21 cellular contexts compared by ENCODE assay signal in genomic region chr5:181044662-181045305, GRCh38. TPM values are rescaled to one million over a fixed set of nuclear protein-coding genes. Genes with fewer than 3 reads are reported as not detected.
DNase-seq lines count a peak whose midpoint lies in the region; ATAC-seq, FAIRE-seq and TF ChIP-seq lines count a peak whose summit lies in the region.
"Had no signal": no experiment of that assay in that cellular context is flagged by ENCODE, and none has a peak within 500 bp of the region (broad histone marks: within the 10 kb centered on the region; RNA-seq: fewer than 3 reads in every experiment).

No MANE protein-coding gene starts in this region.

- no peak for FAIRE-seq in urothelium cell line (lab: Jason Lieb, UNC)
- FAIRE-seq: endometrium, HTR-8/SVneo had no signal

- no peak for DNase-seq in activated naive CD8-positive, alpha-beta T cell treated with anti-CD3 and anti-CD28 coated beads for 36 hours
- DNase-seq in activated naive CD8-positive, alpha-beta T cell treated with anti-CD3 and anti-CD28 coated beads, Interleukin-2, amount 50 U/mL, for 24 hours = no peak
- DNase-seq in endodermal cell (peak; percentile 29), mesenteric fat pad (ENCODE audit: low spot score) (peak; percentile 78), urothelium cell line (ENCODE audit: low spot score) (peak; percentile 52), NCI-H187 treated with DMSO at 0.1 percent for 48 hours (lab: John Stamatoyannopoulos, UW) (no peak)
- DNase-seq in effector CD4-positive, alpha-beta T cell = no peak
- DNase-seq in stimulated activated CD4-positive, alpha-beta T cell treated with anti-CD3 and anti-CD28 coated beads, Interleukin-2, amount 100 ng/mL, for 24 hours = no peak
- DNase-seq: activated CD4-positive, alpha-beta T cell treated with anti-CD3 and anti-CD28 coated beads for 4 hours; activated naive CD8-positive, alpha-beta T cell treated with anti-CD3 and anti-CD28 coated beads, Interleukin-2, amount 10 ng/mL, durations not matched to agents 7 days and 5 days; activated T-cell treated with anti-CD3 and anti-CD28 coated beads, Interleukin-2, amount 50 U/mL, for 1 hour; COR-L47; immature natural killer cell; mucosa of descending colon; NCI-H2107; NCI-H774; occipital lobe; T-helper 17 cell had no signal

- 65 to 85% methylated on average over 9 to 11 of the region's 11 CpGs for WGBS in endodermal cell (ENCODE audit: insufficient coverage in 1 of 2, insufficient read length in 1 of 2), 2 experiments

- H3K9me3 Mint-ChIP-seq in activated naive CD8-positive, alpha-beta T cell treated with anti-CD3 and anti-CD28 coated beads for 36 hours = no peaks in the 10 kb centered on the region
- H3K9me3 Mint-ChIP-seq in activated naive CD8-positive, alpha-beta T cell treated with anti-CD3 and anti-CD28 coated beads, Interleukin-2, amount 50 U/mL, for 24 hours = no peaks in the 10 kb centered on the region
- no peaks in the 10 kb centered on the region for H3K9me3 Mint-ChIP-seq in endodermal cell
- H3K9me3 Mint-ChIP-seq: activated naive CD8-positive, alpha-beta T cell treated with anti-CD3 and anti-CD28 coated beads, Interleukin-2, amount 10 ng/mL, durations not matched to agents 7 days and 5 days; central memory CD8-positive, alpha-beta T cell; immature natural killer cell had no signal

- H3K27ac Mint-ChIP-seq in activated naive CD8-positive, alpha-beta T cell treated with anti-CD3 and anti-CD28 coated beads for 36 hours = peak overlapping the region; percentile 35
- H3K27ac Mint-ChIP-seq in activated naive CD8-positive, alpha-beta T cell treated with anti-CD3 and anti-CD28 coated beads, Interleukin-2, amount 50 U/mL, for 24 hours = no peak overlapping the region
- no peak overlapping the region for H3K27ac Mint-ChIP-seq in endodermal cell
- H3K27ac Mint-ChIP-seq: activated naive CD8-positive, alpha-beta T cell treated with anti-CD3 and anti-CD28 coated beads, Interleukin-2, amount 10 ng/mL, durations not matched to agents 7 days and 5 days; immature natural killer cell; T-helper 17 cell had no signal

- no peaks in the 10 kb centered on the region for H3K27me3 ChIP-seq in endodermal cell (ENCODE audit: control insufficient read depth, insufficient read depth, low read length, poor library complexity, severe bottlenecking)

- no peak overlapping the region for H3K9ac ChIP-seq in endodermal cell (ENCODE audit: extremely low read depth, low read length, poor library complexity, severe bottlenecking)

- H3K36me3 ChIP-seq in endodermal cell (ENCODE audit: control insufficient read depth, insufficient read depth, low read length) = no peaks in the 10 kb centered on the region

- H3K36me3 Mint-ChIP-seq in activated naive CD8-positive, alpha-beta T cell treated with anti-CD3 and anti-CD28 coated beads for 36 hours = no peaks in the 10 kb centered on the region
- H3K36me3 Mint-ChIP-seq in activated naive CD8-positive, alpha-beta T cell treated with anti-CD3 and anti-CD28 coated beads, Interleukin-2, amount 50 U/mL, for 24 hours (ENCODE audit: low read depth) = no peaks in the 10 kb centered on the region
- H3K36me3 Mint-ChIP-seq in endodermal cell (ENCODE audit: low read depth) = no peaks in the 10 kb centered on the region
- H3K36me3 Mint-ChIP-seq: activated naive CD8-positive, alpha-beta T cell treated with anti-CD3 and anti-CD28 coated beads, Interleukin-2, amount 10 ng/mL, durations not matched to agents 7 days and 5 days; immature natural killer cell had no signal

- no peaks in the 10 kb centered on the region for H3K4me1 Mint-ChIP-seq in activated naive CD8-positive, alpha-beta T cell treated with anti-CD3 and anti-CD28 coated beads for 36 hours
- H3K4me1 Mint-ChIP-seq in activated naive CD8-positive, alpha-beta T cell treated with anti-CD3 and anti-CD28 coated beads, Interleukin-2, amount 50 U/mL, for 24 hours = no peaks in the 10 kb centered on the region
- no peaks in the 10 kb centered on the region for H3K4me1 Mint-ChIP-seq in endodermal cell
- H3K4me1 Mint-ChIP-seq: activated naive CD8-positive, alpha-beta T cell treated with anti-CD3 and anti-CD28 coated beads, Interleukin-2, amount 10 ng/mL, durations not matched to agents 7 days and 5 days; central memory CD8-positive, alpha-beta T cell; immature natural killer cell had no signal

- ATAC-seq in activated naive CD8-positive, alpha-beta T cell treated with anti-CD3 and anti-CD28 coated beads, Interleukin-2, amount 50 U/mL, for 24 hours = no peak
- ATAC-seq: mucosa of descending colon, T-helper 17 cell had no signal

- H3K27ac ChIP-seq in endodermal cell (ENCODE audit: low read depth, low read length) = no peak overlapping the region

- H3K9me3 ChIP-seq in endodermal cell (ENCODE audit: control insufficient read depth, low read length) = peaks cover 18% of the 10 kb centered on the region
- H3K9me3 ChIP-seq: mucosa of descending colon had no signal

- H3K4me3 Mint-ChIP-seq in activated naive CD8-positive, alpha-beta T cell treated with anti-CD3 and anti-CD28 coated beads for 36 hours = no peak overlapping the region
- no peak overlapping the region for H3K4me3 Mint-ChIP-seq in activated naive CD8-positive, alpha-beta T cell treated with anti-CD3 and anti-CD28 coated beads, Interleukin-2, amount 50 U/mL, for 24 hours
- no peak overlapping the region for H3K4me3 Mint-ChIP-seq in endodermal cell
- H3K4me3 Mint-ChIP-seq: activated naive CD8-positive, alpha-beta T cell treated with anti-CD3 and anti-CD28 coated beads, Interleukin-2, amount 10 ng/mL, durations not matched to agents 7 days and 5 days; central memory CD8-positive, alpha-beta T cell; immature natural killer cell; T-helper 17 cell had no signal

- TF ChIP-seq CTCF in endodermal cell (conservative IDR thresholded peaks at IDR 0.05) = no peak

- peaks cover 49% of the 10 kb centered on the region for H3K27me3 Mint-ChIP-seq in activated naive CD8-positive, alpha-beta T cell treated with anti-CD3 and anti-CD28 coated beads for 36 hours
- peaks cover 35% of the 10 kb centered on the region for H3K27me3 Mint-ChIP-seq in activated naive CD8-positive, alpha-beta T cell treated with anti-CD3 and anti-CD28 coated beads, Interleukin-2, amount 50 U/mL, for 24 hours
- peaks cover 37% of the 10 kb centered on the region for H3K27me3 Mint-ChIP-seq in endodermal cell (ENCODE audit: insufficient read depth)

- H3K4me1 ChIP-seq in endodermal cell (ENCODE audit: control insufficient read depth, insufficient read depth, low read length) = no peaks in the 10 kb centered on the region

- no peak overlapping the region for H3K4me3 ChIP-seq in endodermal cell (ENCODE audit: low read length)
- H3K4me3 ChIP-seq: mucosa of descending colon had no signal

RNA-seq across cellular contexts. Expression of gene BTNL9, which starts 4.7 kb away (rescaled TPM):
- total RNA-seq in activated naive CD8-positive, alpha-beta T cell treated with anti-CD3 and anti-CD28 coated beads for 36 hours = under 1 TPM in 1 of 2 experiments, not detected in 1; 0.12 TPM
- total RNA-seq in endodermal cell = not detected
- 0.18 TPM for polyA plus RNA-seq in endodermal cell (2013, experiment 1 of 2)
- not detected for polyA plus RNA-seq in endodermal cell (2013, experiment 2 of 2)
- total RNA-seq in mesenteric fat pad = 407 TPM
- total RNA-seq: activated naive CD8-positive, alpha-beta T cell treated with anti-CD3 and anti-CD28 coated beads, Interleukin-2, amount 10 ng/mL, durations not matched to agents 7 days and 5 days had no signal
- polyA plus RNA-seq: immature natural killer cell had no signal

RNA-seq across cellular contexts. Expression of gene BTNL3, which starts 56.1 kb away (rescaled TPM):
- not detected for total RNA-seq in activated naive CD8-positive, alpha-beta T cell treated with anti-CD3 and anti-CD28 coated beads for 36 hours
- total RNA-seq in endodermal cell (not detected), mesenteric fat pad (0.29 TPM)
- not detected for polyA plus RNA-seq in endodermal cell (2013, experiment 1 of 2)
- not detected for polyA plus RNA-seq in endodermal cell (2013, experiment 2 of 2)
- total RNA-seq: activated naive CD8-positive, alpha-beta T cell treated with anti-CD3 and anti-CD28 coated beads, Interleukin-2, amount 10 ng/mL, durations not matched to agents 7 days and 5 days; occipital lobe; T-helper 17 cell had no signal
- polyA plus RNA-seq: immature natural killer cell had no signal

Comparison
In these comparisons a context has a peak if more than half of its experiments do, and no peak if none do; other contexts are left out.
1. DNase-seq: peak in endodermal cell (single experiment), mesenteric fat pad (single experiment) and urothelium cell line (single experiment); none in activated naive CD8-positive, alpha-beta T cell treated with anti-CD3 and anti-CD28 coated beads for 36 hours (single experiment), activated naive CD8-positive, alpha-beta T cell treated with anti-CD3 and anti-CD28 coated beads, Interleukin-2, amount 50 U/mL, for 24 hours (single experiment), NCI-H187 treated with DMSO at 0.1 percent for 48 hours (single experiment), effector CD4-positive, alpha-beta T cell (single experiment) and stimulated activated CD4-positive, alpha-beta T cell treated with anti-CD3 and anti-CD28 coated beads, Interleukin-2, amount 100 ng/mL, for 24 hours (0 of 2).
2. RNA of gene BTNL9, which starts 4.7 kb away (total RNA-seq): 407 TPM in mesenteric fat pad (single experiment); not detected in endodermal cell and 0.12 TPM in activated naive CD8-positive, alpha-beta T cell treated with anti-CD3 and anti-CD28 coated beads for 36 hours; every median in the first group is over 100 times any median in the second.